ENCODE assay signal across 11 cellular contexts in the genomic region with DNA sequence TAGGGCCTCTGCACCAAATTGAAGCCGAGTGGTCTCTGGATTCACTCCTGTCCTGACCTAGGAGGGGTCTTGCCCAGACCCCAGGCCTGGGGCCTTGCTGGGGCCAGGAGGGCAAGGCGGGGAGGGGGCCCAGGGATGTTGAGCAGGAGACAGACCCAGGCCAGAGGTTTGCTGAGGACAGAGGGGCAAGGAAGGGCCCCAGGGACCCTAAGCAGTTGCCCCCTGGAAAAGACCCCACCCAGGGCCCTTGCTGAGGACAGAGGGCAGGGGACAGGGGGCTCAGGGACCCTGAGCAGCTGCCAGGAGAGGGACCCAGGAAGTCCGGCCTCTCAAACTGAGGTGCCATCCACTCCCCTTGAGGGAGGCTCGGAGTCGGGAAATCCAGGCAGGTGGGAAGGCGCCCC. TPM values are rescaled to one million over a fixed set of nuclear protein-coding genes. Genes with fewer than 3 reads are reported as not detected.
"Had no signal": no experiment of that assay in that cellular context is flagged by ENCODE, and none has a peak within 500 bp of the region (broad histone marks: within the 10 kb centered on the region; RNA-seq: fewer than 3 reads in every experiment).

No MANE protein-coding gene starts in this region.

- H3K4me1 Mint-ChIP-seq: activated CD4-positive, alpha-beta T cell treated with anti-CD3 and anti-CD28 coated beads, Interleukin-2, amount 10 ng/mL, durations not matched to agents 24 days and 14 days had no signal

- H3K4me3 ChIP-seq: adrenal gland, psoas muscle, thoracic aorta had no signal

- H3K27ac Mint-ChIP-seq: activated CD4-positive, alpha-beta T cell treated with anti-CD3 and anti-CD28 coated beads, Interleukin-2, amount 10 ng/mL, durations not matched to agents 24 days and 14 days; activated naive CD4-positive, alpha-beta T cell treated with anti-CD3 and anti-CD28 coated beads for 36 hours; nephron; T-cell had no signal

- H3K36me3 Mint-ChIP-seq: T-cell had no signal

- H3K27me3 ChIP-seq: adrenal gland had no signal

- H3K4me1 ChIP-seq: adrenal gland, psoas muscle had no signal

- H3K9me3 Mint-ChIP-seq: activated CD4-positive, alpha-beta T cell treated with anti-CD3 and anti-CD28 coated beads, Interleukin-2, amount 10 ng/mL, durations not matched to agents 24 days and 14 days had no signal

- H3K27ac ChIP-seq: adrenal gland, psoas muscle, thoracic aorta had no signal

- H3K36me3 ChIP-seq: adrenal gland, stomach, thoracic aorta had no signal

- H3K4me3 Mint-ChIP-seq: activated CD4-positive, alpha-beta T cell treated with anti-CD3 and anti-CD28 coated beads, Interleukin-2, amount 10 ng/mL, durations not matched to agents 24 days and 14 days; activated naive CD4-positive, alpha-beta T cell treated with anti-CD3 and anti-CD28 coated beads for 36 hours; T-cell had no signal

- H3K9me3 ChIP-seq: adrenal gland, psoas muscle, thoracic aorta had no signal

RNA-seq across cellular contexts. Expression of a gene that starts 32.7 kb away (rescaled TPM):
- total RNA-seq: activated CD4-positive, alpha-beta T cell treated with anti-CD3 and anti-CD28 coated beads, Interleukin-2, amount 10 ng/mL, durations not matched to agents 24 days and 14 days; activated naive CD4-positive, alpha-beta T cell treated with anti-CD3 and anti-CD28 coated beads for 36 hours; adrenal gland; mammary epithelial cell; mucosa of gallbladder; osteoblast; psoas muscle; stomach; T-cell; thoracic aorta had no signal
- polyA plus RNA-seq: adrenal gland, mammary epithelial cell, psoas muscle, stomach had no signal
